Comparison of ENCODE assay signal across 8 cellular contexts in genomic region chr5:78984020-78984610, GRCh38. TPM values are rescaled to one million over a fixed set of nuclear protein-coding genes. Genes with fewer than 3 reads are reported as not detected.
A peak's percentile ranks its signal among the peaks of the same experiment; 100 is the strongest.
DNase-seq lines count a peak whose midpoint lies in the region; ATAC-seq, FAIRE-seq and TF ChIP-seq lines count a peak whose summit lies in the region.

No MANE protein-coding gene starts in this region.

- no peak for TF ChIP-seq POLR2A in GM12878 (IDR thresholded peaks at IDR 0.05; ENCODE audit: low read depth, low read length)
- TF ChIP-seq POLR2A in right lobe of liver (IDR thresholded peaks at IDR 0.05) = no peak
- no peak for TF ChIP-seq POLR2A in thyroid gland (IDR thresholded peaks at IDR 0.05)

- H3K27me3 ChIP-seq in Karpas-422 (ENCODE audit: low read length) (no peaks in the 10 kb centered on the region), GM12878 (replicated peaks in 1 of 2; ENCODE audit: control insufficient read depth in 2 of 2, insufficient read depth in 2 of 2, low read length in 1 of 2) (no peaks in the 10 kb centered on the region), right lobe of liver (no peaks in the 10 kb centered on the region), thyroid gland (no peaks in the 10 kb centered on the region)

- TSS peak; percentile 73 for BruUV-seq in GM12878 (replicated peaks; lab: Mats Ljungman, UMichigan)

- no peaks in the 10 kb centered on the region for H3K9me2 ChIP-seq in Karpas-422 (replicated peaks; ENCODE audit: insufficient read depth, low read length)

- H3K9ac ChIP-seq in Karpas-422 (ENCODE audit: low read length) (peak overlapping the region; percentile 80), GM12878 (ENCODE audit: control insufficient read depth, insufficient read depth, low read length) (peak overlapping the region; percentile 85)

- H3K4me1 ChIP-seq in Karpas-422 (ENCODE audit: low read length) = peaks cover 18% of the 10 kb centered on the region
- peaks cover 19% of the 10 kb centered on the region for H3K4me1 ChIP-seq in GM12878 (ENCODE audit: control insufficient read depth, insufficient read depth, low read length)
- H3K4me1 ChIP-seq in right lobe of liver = peaks cover 0 to 23% (median 10%) of the 10 kb centered on the region in 4 donors
- peaks cover 0 to 11% of the 10 kb centered on the region in 2 donors for H3K4me1 ChIP-seq in thyroid gland

- in situ Hi-C loops in GM12878 (cut with MboI) = no loop called here

- H4K20me1 ChIP-seq in Karpas-422 (ENCODE audit: insufficient read depth, low read depth, low read length) (no peaks in the 10 kb centered on the region), GM12878 (ENCODE audit: control insufficient read depth, insufficient read depth) (no peaks in the 10 kb centered on the region)

- no peak for TF ChIP-seq RAD21 in GM12878 (IDR thresholded peaks at IDR 0.05; ENCODE audit: insufficient read depth, low read depth, low read length)

- CTCF ChIA-PET in GM12878 (lab: Yijun Ruan, JAX) = interaction anchor here (0.6 to 4.6 kb wide), 12 partner anchors 8 to 692 kb away, joined by 3 to 61 read pairs (median 4); no protein-coding TSS in a partner anchor

- WGBS in GM12878 (ENCODE audit: insufficient coverage, insufficient replicate concordance, low lambda C conversion rate, missing lambda C conversion rate) = under 1% methylated on average over 18 of the region's 19 CpGs
- WGBS in right lobe of liver (ENCODE audit: insufficient coverage, low coverage, low lambda C conversion rate, missing lambda C conversion rate) = 0% methylated on average over 16 of the region's 19 CpGs
- WGBS in thyroid gland, 2 donors = 1 to 2% methylated on average over 19 of the region's 19 CpGs

- peak overlapping the region; percentile 90 for H3K4me2 ChIP-seq in Karpas-422 (ENCODE audit: low read depth, low read length, poor library complexity, severe bottlenecking)
- H3K4me2 ChIP-seq in GM12878 (ENCODE audit: control insufficient read depth, insufficient read depth) = peak overlapping the region; percentile 90

- H3K9me3 ChIP-seq in Karpas-422 (ENCODE audit: low read length) (no peaks in the 10 kb centered on the region), GM12878 (replicated peaks; ENCODE audit: control insufficient read depth, insufficient read depth, low read length) (no peaks in the 10 kb centered on the region), right lobe of liver (no peaks in the 10 kb centered on the region), thyroid gland (no peaks in the 10 kb centered on the region)

- TF ChIP-seq CTCF in GM12878 (IDR thresholded peaks at IDR 0.05 in 2 of 3, conservative IDR thresholded peaks at IDR 0.05 in 1 of 3; ENCODE audit: control insufficient read depth in 2 of 3, extremely low read depth in 1 of 3, insufficient read depth in 1 of 3, low read depth in 3 of 3, low read length in 3 of 3) (no peak), right lobe of liver (IDR thresholded peaks at IDR 0.05) (peak in 1 of 4 donors; percentile 37), thyroid gland (IDR thresholded peaks at IDR 0.05) (peak in 3 of 6 experiments; percentile 12 to 47 (median 45))

- peak; percentile 21 for DNase-seq in SKM-1 treated with dmso at 0.1 percent for 144 hours (lab: John Stamatoyannopoulos, UW; ENCODE audit: unreplicated experiment)
- no peak for DNase-seq in SKM-1 (lab: John Stamatoyannopoulos, UW; ENCODE audit: unreplicated experiment)
- peak; percentile 56 for DNase-seq in Karpas-422
- no peak for DNase-seq in GM12878 (ENCODE audit: low read depth, low spot score)
- DNase-seq in right lobe of liver = no peak
- peak; percentile 6 for DNase-seq in thyroid gland

- H3K4me3 ChIP-seq in Karpas-422 (ENCODE audit: low read length) (peak overlapping the region; percentile 70), GM12878 (peak overlapping the region; percentile 94), right lobe of liver (peak overlapping the region; percentile 79 to 85 (median 82)), thyroid gland (replicated peaks in 1 of 3) (peak overlapping the region in 2 of 3 donors; percentile 69 to 91)

- SMC1A ChIA-PET in GM12878 (lab: Charles Lee; ENCODE audit: uncharacterized antibody, unreplicated experiment) = interaction anchor here (0.7 to 3.7 kb wide), 11 partner anchors 27 to 623 kb away, joined by 3 to 22 read pairs (median 3); no protein-coding TSS in a partner anchor

- H3K27ac ChIP-seq in Karpas-422 (ENCODE audit: low read length) (no peak overlapping the region), GM12878 (ENCODE audit: control insufficient read depth, insufficient read depth) (peak overlapping the region; percentile 90), right lobe of liver (peak overlapping the region; percentile 95 to 98 (median 97)), thyroid gland (peak overlapping the region; percentile 97 to 98 (median 97))

- H3K36me3 ChIP-seq in Karpas-422 (ENCODE audit: insufficient read depth, low read length) = no peaks in the 10 kb centered on the region
- no peaks in the 10 kb centered on the region for H3K36me3 ChIP-seq in GM12878 (ENCODE audit: control insufficient read depth in 2 of 2, insufficient read depth in 2 of 2, low read length in 1 of 2)
- no peaks in the 10 kb centered on the region for H3K36me3 ChIP-seq in right lobe of liver
- H3K36me3 ChIP-seq in thyroid gland = no peaks in the 10 kb centered on the region

- H3K79me2 ChIP-seq in Karpas-422 (ENCODE audit: low read length) (no peaks in the 10 kb centered on the region), GM12878 (ENCODE audit: control insufficient read depth, insufficient read depth, low read length) (peaks cover 15% of the 10 kb centered on the region)

- RAD21 ChIA-PET in GM12878 (lab: Charles Lee; ENCODE audit: unreplicated experiment) = interaction anchor here (1.0 to 3.8 kb wide), 6 partner anchors 36 to 440 kb away, joined by 3 to 19 read pairs (median 4); no protein-coding TSS in a partner anchor

- intact Hi-C loops in GM12878 (cut with micrococcal nuclease; ENCODE audit: unreplicated experiment) (loop anchor here (2.0 to 5.0 kb wide), 3 partner anchors 38 to 257 kb away; partner anchors contain the start of gene JMY), right lobe of liver (cut with DNase I) (no loop called here), thyroid gland (cut with DNase I) (no loop called here)

- H2AFZ ChIP-seq in Karpas-422 (ENCODE audit: low read length) (peak overlapping the region; percentile 97), GM12878 (ENCODE audit: control insufficient read depth, low read depth, low read length) (peak overlapping the region; percentile 83)

- ATAC-seq in GM12878 (peak; percentile 2; the same call in 1 of the 3 replicates), right lobe of liver (peak in 1 of 4 donors; percentile 1), HG03175 (IDR thresholded peaks at IDR 0.05; ENCODE audit: unreplicated experiment) (no peak), GM21515 (IDR thresholded peaks at IDR 0.05; ENCODE audit: unreplicated experiment) (no peak)

- no peak for FAIRE-seq in GM12878 (lab: Jason Lieb, UNC)

- no peak for TF ChIP-seq EP300 in GM12878 (IDR thresholded peaks at IDR 0.05; ENCODE audit: borderline replicate concordance in 1 of 2, control insufficient read depth in 1 of 2, low read depth in 2 of 2, low read length in 2 of 2)

- POLR2A ChIA-PET in GM12878 (lab: Charles Lee) = interaction anchor here (0.6 to 1.4 kb wide), 3 partner anchors 24 to 71 kb away, joined by 3 to 5 read pairs (median 4); no protein-coding TSS in a partner anchor

TF ChIP-seq in GM12878, 131 proteins besides CTCF, POLR2A, EP300 and RAD21 (continues in another document):
- TF ChIP-seq TCF3 (IDR thresholded peaks at IDR 0.05; ENCODE audit: borderline replicate concordance, insufficient read depth, low read depth, low read length) = no peak
- 0 out of 2 replicates have a peak, but pooled peaks have one; percentile 27 for TF ChIP-seq RELB (IDR thresholded peaks at IDR 0.05; ENCODE audit: low read depth)
- TF ChIP-seq EGR1 (IDR thresholded peaks at IDR 0.05; ENCODE audit: borderline replicate concordance in 1 of 2, low read depth in 2 of 2, low read length in 2 of 2) = peak in 1 of 2 experiments; percentile 27; a peak in 1 of 3 replicates
- TF ChIP-seq HCFC1 (IDR thresholded peaks at IDR 0.05; ENCODE audit: low read length) = 0 out of 2 replicates have a peak, but pooled peaks have one; percentile 6
- peak; percentile 55 to 70 for TF ChIP-seq IKZF2 (IDR thresholded peaks at IDR 0.05)
- TF ChIP-seq CBX5 (IDR thresholded peaks at IDR 0.05; ENCODE audit: low read depth) = 0 out of 2 replicates have a peak, but pooled peaks have one; percentile 7
- no peak for TF ChIP-seq TAF1 (IDR thresholded peaks at IDR 0.05; ENCODE audit: borderline replicate concordance, low read depth, low read length)

RNA-seq across cellular contexts. Expression of gene ARSB, which starts 1.0 kb away (rescaled TPM):
- 3.1 and 10.8 TPM in 2 replicates for total RNA-seq in Karpas-422 (2014; rRNA removed; shearing (Covaris generic); ENCODE audit: low replicate concordance)
- 20.9 and 27.4 TPM in 2 replicates for total RNA-seq in GM12878 (2013; cell fraction: nucleolus; rRNA removed)
- total RNA-seq in GM12878 (2014; rRNA removed) (6.0 and 6.2 TPM in 2 replicates), GM12878 (2014; rRNA removed; fragmentation: Illumina TruSeq; extraction: Trizol) (6.2 and 6.5 TPM in 2 replicates), GM12878 (2021) (6.8 and 8.2 TPM in 2 replicates), right lobe of liver (10 to 100 TPM in 1 of 6 experiments, 1 to 10 TPM in 5; 5.0 to 11.7 (median 8.7) TPM), thyroid gland (10 to 100 TPM; 10.0 to 17.4 (median 13.9) TPM)
- 1.4 TPM for polyA plus RNA-seq in GM12878 (2011; ENCODE audit: low read depth)
- polyA plus RNA-seq in GM12878 (2011; rRNA removed) (5.3 and 8.2 TPM in 2 replicates), GM12878 (2014; fragmentation: Illumina TruSeq; extraction: Trizol) (5.4 and 7.4 TPM in 2 replicates), GM12878 (2014; fragmentation: Nextera tagmentation; extraction: Ambion mirVana) (1 to 10 TPM; 1.2 to 1.9 TPM), GM12878 (2014; rRNA removed) (5.1 and 5.2 TPM in 2 replicates), GM12878 (2016; fragmentation: Nextera tagmentation; extraction: Ambion mirVana) (1 to 10 TPM; 6.0 to 6.3 TPM)
- 5.5 and 6.4 TPM in 2 replicates for polyA plus RNA-seq in GM12878 (2011; cell fraction: cytosol; rRNA removed)
- 1.9 and 2.8 TPM in 2 replicates for polyA plus RNA-seq in GM12878 (2011; cell fraction: nucleus; rRNA removed)
- polyA plus RNA-seq in GM12878 (2012) = 1.5 TPM in 2 replicates
- polyA minus RNA-seq in GM12878 (2011; rRNA and poly(A)+ RNA removed) = 8.6 and 9.4 TPM in 2 replicates
- 3.2 and 3.7 TPM in 2 replicates for polyA minus RNA-seq in GM12878 (2011; cell fraction: cytosol; rRNA and poly(A)+ RNA removed)
- 4.7 and 12.3 TPM in 2 replicates for polyA minus RNA-seq in GM12878 (2011; cell fraction: nucleus; rRNA and poly(A)+ RNA removed)

Comparison
In these comparisons a context has a peak if more than half of its experiments do, and no peak if none do; other contexts are left out.
1. DNase-seq: peak in SKM-1 treated with dmso at 0.1 percent for 144 hours (single experiment), Karpas-422 (single experiment) and thyroid gland (2 of 2); none in SKM-1 (single experiment), GM12878 (single experiment) and right lobe of liver (0 of 3).
2. Peak in every context shown above with its lines, with median percentiles within 50 percentile points of each other: H3K4me3 ChIP-seq.